In the genomic region with DNA sequence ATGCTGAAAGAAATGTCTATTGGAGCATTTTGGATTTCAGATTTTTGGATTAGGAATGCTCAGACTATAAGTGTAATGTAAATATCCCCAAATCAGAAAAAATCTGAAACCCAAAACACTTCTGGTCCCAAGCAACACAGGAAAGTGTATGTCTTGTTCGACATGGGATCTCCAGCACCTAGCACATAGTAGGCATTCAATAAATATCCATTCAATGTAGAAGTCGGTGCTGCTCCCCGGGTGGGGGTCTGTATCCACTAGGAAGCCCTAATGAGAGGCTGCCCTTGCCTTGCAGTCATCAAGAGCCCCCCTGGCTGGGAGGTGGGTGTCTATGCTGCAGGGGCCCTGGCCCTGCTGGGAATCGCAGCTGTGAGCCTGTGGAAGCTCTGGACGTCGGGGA, we compare ENCODE assay signal across 2 cellular contexts.
TF ChIP-seq lines count a peak whose summit lies in the region.

No MANE protein-coding gene starts in this region.

TF ChIP-seq in SK-N-SH, 30 proteins besides CTCF, POLR2A, EP300 and RAD21:
- no peak for TF ChIP-seq ZBTB33 (IDR thresholded peaks at IDR 0.05; ENCODE audit: borderline replicate concordance, low read depth)
- no peak for TF ChIP-seq ELF1 (IDR thresholded peaks at IDR 0.05)
- TF ChIP-seq, protein P1, sequence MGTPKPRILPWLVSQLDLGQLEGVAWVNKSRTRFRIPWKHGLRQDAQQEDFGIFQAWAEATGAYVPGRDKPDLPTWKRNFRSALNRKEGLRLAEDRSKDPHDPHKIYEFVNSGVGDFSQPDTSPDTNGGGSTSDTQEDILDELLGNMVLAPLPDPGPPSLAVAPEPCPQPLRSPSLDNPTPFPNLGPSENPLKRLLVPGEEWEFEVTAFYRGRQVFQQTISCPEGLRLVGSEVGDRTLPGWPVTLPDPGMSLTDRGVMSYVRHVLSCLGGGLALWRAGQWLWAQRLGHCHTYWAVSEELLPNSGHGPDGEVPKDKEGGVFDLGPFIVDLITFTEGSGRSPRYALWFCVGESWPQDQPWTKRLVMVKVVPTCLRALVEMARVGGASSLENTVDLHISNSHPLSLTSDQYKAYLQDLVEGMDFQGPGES (IDR thresholded peaks at IDR 0.05; ENCODE audit: low read depth, low read length), result no peak
- TF ChIP-seq FOSL2 (IDR thresholded peaks at IDR 0.05; ENCODE audit: borderline replicate concordance, low read depth), result no peak
- TF ChIP-seq MEF2A (IDR thresholded peaks at IDR 0.05; ENCODE audit: borderline replicate concordance, low read depth), result no peak
- no peak for TF ChIP-seq REST (IDR thresholded peaks at IDR 0.05; ENCODE audit: low read depth, low read length)
- no peak for TF ChIP-seq CHD2 (IDR thresholded peaks at IDR 0.05; ENCODE audit: low read length, partially characterized antibody)
- TF ChIP-seq SMC3 (IDR thresholded peaks at IDR 0.05; ENCODE audit: low read depth, low read length), result no peak
- no peak for TF ChIP-seq MXI1 (IDR thresholded peaks at IDR 0.05; ENCODE audit: low read depth, low read length)
- no peak for TF ChIP-seq TEAD4 (IDR thresholded peaks at IDR 0.05; ENCODE audit: borderline replicate concordance, insufficient read depth)
- no peak for TF ChIP-seq TAF1 (IDR thresholded peaks at IDR 0.05; ENCODE audit: borderline replicate concordance, low read depth, low read length)
- TF ChIP-seq MAX (IDR thresholded peaks at IDR 0.05; ENCODE audit: low read depth), result no peak
- TF ChIP-seq SIN3A (IDR thresholded peaks at IDR 0.05; ENCODE audit: borderline replicate concordance, low read depth, low read length), result no peak
- no peak for TF ChIP-seq YY1 (IDR thresholded peaks at IDR 0.05; ENCODE audit: low read depth)
- no peak for TF ChIP-seq GABPA (IDR thresholded peaks at IDR 0.05; ENCODE audit: low read depth)

TF ChIP-seq in SK-N-SH treated with all-trans-retinoic acid at 6 μM for 48 hours, 23 proteins besides CTCF, POLR2A, EP300 and RAD21 (continued from another document):
- TF ChIP-seq ISL1 (CRISPR knock-in tag; IDR thresholded peaks at IDR 0.05) (no peak), ARNTL (CRISPR knock-in tag; IDR thresholded peaks at IDR 0.05; ENCODE audit: borderline replicate concordance, low read depth) (no peak), OSR1 (CRISPR knock-in tag; IDR thresholded peaks at IDR 0.05) (no peak), ZFP3 (CRISPR knock-in tag; IDR thresholded peaks at IDR 0.05) (no peak), PPARA (CRISPR knock-in tag; IDR thresholded peaks at IDR 0.05; ENCODE audit: borderline replicate concordance) (no peak)
- TF ChIP-seq, protein P2, sequence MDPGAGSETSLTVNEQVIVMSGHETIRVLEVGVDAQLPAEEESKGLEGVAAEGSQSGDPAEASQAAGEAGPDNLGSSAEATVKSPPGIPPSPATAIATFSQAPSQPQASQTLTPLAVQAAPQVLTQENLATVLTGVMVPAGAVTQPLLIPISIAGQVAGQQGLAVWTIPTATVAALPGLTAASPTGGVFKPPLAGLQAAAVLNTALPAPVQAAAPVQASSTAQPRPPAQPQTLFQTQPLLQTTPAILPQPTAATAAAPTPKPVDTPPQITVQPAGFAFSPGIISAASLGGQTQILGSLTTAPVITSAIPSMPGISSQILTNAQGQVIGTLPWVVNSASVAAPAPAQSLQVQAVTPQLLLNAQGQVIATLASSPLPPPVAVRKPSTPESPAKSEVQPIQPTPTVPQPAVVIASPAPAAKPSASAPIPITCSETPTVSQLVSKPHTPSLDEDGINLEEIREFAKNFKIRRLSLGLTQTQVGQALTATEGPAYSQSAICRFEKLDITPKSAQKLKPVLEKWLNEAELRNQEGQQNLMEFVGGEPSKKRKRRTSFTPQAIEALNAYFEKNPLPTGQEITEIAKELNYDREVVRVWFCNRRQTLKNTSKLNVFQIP (CRISPR knock-in tag; IDR thresholded peaks at IDR 0.05; ENCODE audit: borderline replicate concordance, low read depth), result no peak
